In genomic region chr22:31723699-31724098, GRCh38 we compare ENCODE assay signal across 15 cellular contexts. TPM values are rescaled to one million over a fixed set of nuclear protein-coding genes. Genes with fewer than 3 reads are reported as not detected.
DNase-seq lines count a peak whose midpoint lies in the region; ATAC-seq and TF ChIP-seq lines count a peak whose summit lies in the region.
"Had no signal": no experiment of that assay in that cellular context is flagged by ENCODE, and none has a peak within 500 bp of the region (broad histone marks: within the 10 kb centered on the region; RNA-seq: fewer than 3 reads in every experiment).

No MANE protein-coding gene starts in this region.

- no peak for TF ChIP-seq CTCF in dorsolateral prefrontal cortex (IDR thresholded peaks at IDR 0.05 in 54 of 56, conservative IDR thresholded peaks at IDR 0.05 in 2 of 56; ENCODE audit: low read depth in 1 of 56, partially characterized antibody in 56 of 56)

- peaks cover 20% of the 10 kb centered on the region for H3K36me3 Mint-ChIP-seq in CD4-positive, CD25-positive, alpha-beta regulatory T cell
- H3K36me3 Mint-ChIP-seq in activated naive CD8-positive, alpha-beta T cell treated with anti-CD3 and anti-CD28 coated beads for 36 hours = peaks cover 11% of the 10 kb centered on the region

- peaks cover 7 to 20% (median 14%) of the 10 kb centered on the region in 4 donors for H3K4me1 Mint-ChIP-seq in CD4-positive, CD25-positive, alpha-beta regulatory T cell
- peaks cover 1% of the 10 kb centered on the region for H3K4me1 Mint-ChIP-seq in activated naive CD8-positive, alpha-beta T cell treated with anti-CD3 and anti-CD28 coated beads for 36 hours
- H3K4me1 Mint-ChIP-seq: H9 had no signal

- H3K4me3 Mint-ChIP-seq in CD4-positive, CD25-positive, alpha-beta regulatory T cell = no peak overlapping the region
- no peak overlapping the region for H3K4me3 Mint-ChIP-seq in activated naive CD8-positive, alpha-beta T cell treated with anti-CD3 and anti-CD28 coated beads for 36 hours
- H3K4me3 Mint-ChIP-seq: CD4-positive, alpha-beta memory T cell; H9 had no signal

- no peaks in the 10 kb centered on the region for H3K27me3 Mint-ChIP-seq in CD4-positive, CD25-positive, alpha-beta regulatory T cell
- no peaks in the 10 kb centered on the region for H3K27me3 Mint-ChIP-seq in activated naive CD8-positive, alpha-beta T cell treated with anti-CD3 and anti-CD28 coated beads for 36 hours
- H3K27me3 Mint-ChIP-seq: CD4-positive, alpha-beta memory T cell had no signal

- intact Hi-C loops in dorsolateral prefrontal cortex (cut with DNase I) = no loop called here

- no peaks in the 10 kb centered on the region for H3K27me3 ChIP-seq in CD4-positive, CD25-positive, alpha-beta regulatory T cell (ENCODE audit: control insufficient read depth, insufficient read depth, low read length)
- H3K27me3 ChIP-seq in dorsolateral prefrontal cortex = no peaks in the 10 kb centered on the region

- H3K4me1 ChIP-seq in CD4-positive, CD25-positive, alpha-beta regulatory T cell (ENCODE audit: control insufficient read depth, insufficient read depth, low read length, poor library complexity, severe bottlenecking) = no peaks in the 10 kb centered on the region
- H3K4me1 ChIP-seq: A549 had no signal

- peak overlapping the region in 2 of 3 donors; percentile 23 to 67 for H3K27ac Mint-ChIP-seq in CD4-positive, CD25-positive, alpha-beta regulatory T cell
- H3K27ac Mint-ChIP-seq in activated naive CD8-positive, alpha-beta T cell treated with anti-CD3 and anti-CD28 coated beads for 36 hours = no peak overlapping the region

- no peak overlapping the region for H3K27ac ChIP-seq in CD4-positive, CD25-positive, alpha-beta regulatory T cell (ENCODE audit: insufficient read depth, low read length, poor library complexity, severe bottlenecking)
- H3K27ac ChIP-seq in dorsolateral prefrontal cortex (peak overlapping the region in 38 of 59 donors; percentile 1 to 75 (median 38)), substantia nigra (ENCODE audit: low read depth, low read length, poor library complexity, severe bottlenecking) (peak overlapping the region; percentile 23)
- H3K27ac ChIP-seq: A549, C4-2B, HL-60 had no signal

- H3K4me3 ChIP-seq in CD4-positive, CD25-positive, alpha-beta regulatory T cell (ENCODE audit: low read depth, low read length) = no peak overlapping the region
- no peak overlapping the region for H3K4me3 ChIP-seq in dorsolateral prefrontal cortex
- H3K4me3 ChIP-seq: A549 had no signal

- H3K36me3 ChIP-seq in CD4-positive, CD25-positive, alpha-beta regulatory T cell (ENCODE audit: control insufficient read depth, insufficient read depth, low read length) = peaks cover 35% of the 10 kb centered on the region

- in situ Hi-C loops in G401 (cut with HindIII; ENCODE audit: low sequenced_read_pairs) = loop anchor here (25.0 kb wide), 1 partner anchor 239 kb away; no protein-coding TSS in a partner anchor

- no peaks in the 10 kb centered on the region for H3K9me3 ChIP-seq in CD4-positive, CD25-positive, alpha-beta regulatory T cell (ENCODE audit: control insufficient read depth in 2 of 2, low read length in 2 of 2)
- H3K9me3 ChIP-seq: A549 had no signal

- no peaks in the 10 kb centered on the region for H3K9me3 Mint-ChIP-seq in CD4-positive, CD25-positive, alpha-beta regulatory T cell
- H3K9me3 Mint-ChIP-seq in activated naive CD8-positive, alpha-beta T cell treated with anti-CD3 and anti-CD28 coated beads for 36 hours = no peaks in the 10 kb centered on the region
- H3K9me3 Mint-ChIP-seq: CD4-positive, alpha-beta memory T cell had no signal

- no peak for ATAC-seq in CD4-positive, CD25-positive, alpha-beta regulatory T cell (ENCODE audit: low read depth in 2 of 2)
- ATAC-seq: A549 had no signal

- no peak for DNase-seq in CD4-positive, CD25-positive, alpha-beta regulatory T cell
- DNase-seq in G401 (ENCODE audit: low spot score) (peak; percentile 18), dorsolateral prefrontal cortex (peak in 1 of 10 donors; percentile 8), substantia nigra (lab: John Stamatoyannopoulos, UW) (peak in 1 of 49 donors; percentile 3), LoVo (ENCODE audit: low spot score) (no peak)
- DNase-seq in activated naive CD8-positive, alpha-beta T cell treated with anti-CD3 and anti-CD28 coated beads for 36 hours = no peak
- DNase-seq: AML-193; CD4-positive, alpha-beta memory T cell; DMS153; DMS79; GF-D8; H9 had no signal

RNA-seq across cellular contexts. Expression of gene PRR14L, which starts 26.2 kb away (rescaled TPM):
- 48.1 TPM for total RNA-seq in CD4-positive, CD25-positive, alpha-beta regulatory T cell
- polyA plus RNA-seq in CD4-positive, CD25-positive, alpha-beta regulatory T cell = 10 to 100 TPM; 12.0 to 34.2 (median 21.0) TPM
- 3.9 and 5.3 TPM in 2 replicates for total RNA-seq in G401 (2014; rRNA removed; shearing (Covaris generic))
- 10 to 100 TPM; 40.6 to 84.1 (median 61.9) TPM for total RNA-seq in dorsolateral prefrontal cortex
- 10 to 100 TPM; 34.7 to 38.3 TPM for total RNA-seq in activated naive CD8-positive, alpha-beta T cell treated with anti-CD3 and anti-CD28 coated beads for 36 hours

RNA-seq across cellular contexts. Expression of gene DEPDC5, which starts 30.1 kb away (rescaled TPM):
- 57.6 TPM for total RNA-seq in CD4-positive, CD25-positive, alpha-beta regulatory T cell
- 10 to 100 TPM in 1 of 4 donors, 1 to 10 TPM in 3; 4.1 to 14.5 (median 9.0) TPM for polyA plus RNA-seq in CD4-positive, CD25-positive, alpha-beta regulatory T cell
- total RNA-seq in G401 (2014; rRNA removed; shearing (Covaris generic)) = 12.9 and 15.6 TPM in 2 replicates
- total RNA-seq in dorsolateral prefrontal cortex = 10 to 100 TPM; 33.6 to 76.8 (median 53.2) TPM
- 10 to 100 TPM; 33.8 to 39.3 TPM for total RNA-seq in activated naive CD8-positive, alpha-beta T cell treated with anti-CD3 and anti-CD28 coated beads for 36 hours
